In the genomic region with DNA sequence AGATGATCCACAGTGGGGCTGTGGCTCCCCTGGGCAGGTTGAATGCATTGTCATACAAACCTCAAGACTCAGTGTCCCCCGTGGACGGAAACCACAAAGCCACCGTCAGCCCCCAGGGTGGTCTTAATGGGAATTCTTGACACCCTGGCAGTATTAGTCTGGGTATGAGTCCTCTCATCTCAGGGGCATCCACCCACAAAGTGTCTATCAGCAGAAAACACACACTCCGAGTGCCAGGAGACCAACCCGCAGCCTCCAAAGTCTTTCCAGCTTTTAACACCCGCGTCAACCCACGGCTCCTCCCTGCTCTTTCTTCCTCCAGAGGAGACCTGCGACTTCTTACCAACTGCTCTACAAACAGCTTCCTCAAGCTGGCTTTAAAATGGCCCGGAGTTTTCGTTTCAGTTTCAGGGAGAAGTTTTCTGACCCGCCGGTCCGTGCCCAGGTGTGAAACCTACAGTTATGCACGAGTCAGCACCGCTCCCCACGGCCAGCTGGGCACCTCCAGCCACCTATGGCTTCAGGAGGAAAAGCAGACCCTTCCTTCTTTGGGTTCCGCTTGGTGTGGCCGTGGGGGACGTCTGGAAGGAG, we compare ENCODE assay signal across 8 cellular contexts. TPM values are rescaled to one million over a fixed set of nuclear protein-coding genes. Genes with fewer than 3 reads are reported as not detected.
DNase-seq lines count a peak whose midpoint lies in the region; ATAC-seq and TF ChIP-seq lines count a peak whose summit lies in the region.

No MANE protein-coding gene starts in this region.

- H3K27ac Mint-ChIP-seq in CD4-positive, alpha-beta T cell, result peak overlapping the region; percentile 94
- peak overlapping the region; percentile 91 to 98 (median 94) for H3K27ac Mint-ChIP-seq in IgD-negative memory B cell

- TF ChIP-seq CTCF in CD4-positive, alpha-beta T cell (IDR thresholded peaks at IDR 0.05), result no peak

- CTCF ChIA-PET in CD4-positive, alpha-beta T cell (lab: Charles Lee), result no interaction called here

- H3K27me3 Mint-ChIP-seq in CD4-positive, alpha-beta T cell, result no peaks in the 10 kb centered on the region
- peaks cover 2% of the 10 kb centered on the region for H3K27me3 Mint-ChIP-seq in IgD-negative memory B cell

- H3K9me3 ChIP-seq in CD4-positive, alpha-beta T cell (ENCODE audit: control insufficient read depth, low read length), result no peaks in the 10 kb centered on the region

- ATAC-seq in CD4-positive, alpha-beta T cell (ENCODE audit: poor library complexity), result peak; percentile 3
- ATAC-seq in GM19468 (IDR thresholded peaks at IDR 0.05; ENCODE audit: extremely low read depth, unreplicated experiment), result peak; percentile 49

- peaks cover 66% of the 10 kb centered on the region for H3K36me3 Mint-ChIP-seq in CD4-positive, alpha-beta T cell (ENCODE audit: low read depth)
- peaks cover 6% of the 10 kb centered on the region for H3K36me3 Mint-ChIP-seq in IgD-negative memory B cell

- peaks cover 3% of the 10 kb centered on the region for H3K9me3 Mint-ChIP-seq in CD4-positive, alpha-beta T cell
- peaks cover 0 to under 1% (median 0%) of the 10 kb centered on the region in 3 donors for H3K9me3 Mint-ChIP-seq in IgD-negative memory B cell

- DNase-seq in CD4-positive, alpha-beta T cell, result peak in 5 of 10 experiments; percentile 22 to 49 (median 33)
- DNase-seq in activated gamma-delta T cell treated with Interleukin-2 at 50 U/mL for 16 hours, result peak; percentile 33
- DNase-seq in stimulated activated CD8-positive, alpha-beta memory T cell treated with anti-CD3 and anti-CD28 coated beads, Interleukin-7, amount 100 ng/mL, for 4 hours (ENCODE audit: low read depth in 2 of 2), result peak; percentile 26 to 33
- DNase-seq in retina, result no peak
- no peak for DNase-seq in NCI-H226
- no peak for DNase-seq in amniotic stem cell (lab: John Stamatoyannopoulos, UW)

- intact Hi-C loops in CD4-positive, alpha-beta T cell (cut with DNase I, micrococcal nuclease), result loop anchor here (2.0 to 10.0 kb wide), 2 partner anchors 16 to 1228 kb away; a partner anchor contains a TSS

- H3K4me1 Mint-ChIP-seq in CD4-positive, alpha-beta T cell (ENCODE audit: low read depth), result peaks cover 84% of the 10 kb centered on the region
- peaks cover 47 to 53% (median 48%) of the 10 kb centered on the region in 3 donors for H3K4me1 Mint-ChIP-seq in IgD-negative memory B cell

- peak overlapping the region; percentile 77 for H3K27ac ChIP-seq in CD4-positive, alpha-beta T cell (ENCODE audit: low read depth, low read length)

- POLR2A ChIA-PET in CD4-positive, alpha-beta T cell (lab: Charles Lee), result no interaction called here

- peak overlapping the region; percentile 80 for H3K4me3 Mint-ChIP-seq in CD4-positive, alpha-beta T cell
- H3K4me3 Mint-ChIP-seq in IgD-negative memory B cell, result peak overlapping the region; percentile 74 to 93 (median 84)

- no peaks in the 10 kb centered on the region for H3K27me3 ChIP-seq in CD4-positive, alpha-beta T cell (ENCODE audit: control insufficient read depth, insufficient read depth, low read length)

RNA-seq across cellular contexts. Expression of a gene that starts 14.4 kb away (rescaled TPM):
- total RNA-seq in CD4-positive, alpha-beta T cell, result 10 to 100 TPM; 34.6 to 39.3 TPM
- 50.1 TPM for polyA plus RNA-seq in IgD-negative memory B cell

Comparison
In these comparisons a context has a peak if more than half of its experiments do, and no peak if none do; other contexts are left out.
1. DNase-seq: peak in activated gamma-delta T cell treated with Interleukin-2 at 50 U/mL for 16 hours (single experiment) and stimulated activated CD8-positive, alpha-beta memory T cell treated with anti-CD3 and anti-CD28 coated beads, Interleukin-7, amount 100 ng/mL, for 4 hours (2 of 2); none in retina (single experiment), NCI-H226 (single experiment) and amniotic stem cell (single experiment).